8 cellular contexts compared by ENCODE assay signal in the genomic region with DNA sequence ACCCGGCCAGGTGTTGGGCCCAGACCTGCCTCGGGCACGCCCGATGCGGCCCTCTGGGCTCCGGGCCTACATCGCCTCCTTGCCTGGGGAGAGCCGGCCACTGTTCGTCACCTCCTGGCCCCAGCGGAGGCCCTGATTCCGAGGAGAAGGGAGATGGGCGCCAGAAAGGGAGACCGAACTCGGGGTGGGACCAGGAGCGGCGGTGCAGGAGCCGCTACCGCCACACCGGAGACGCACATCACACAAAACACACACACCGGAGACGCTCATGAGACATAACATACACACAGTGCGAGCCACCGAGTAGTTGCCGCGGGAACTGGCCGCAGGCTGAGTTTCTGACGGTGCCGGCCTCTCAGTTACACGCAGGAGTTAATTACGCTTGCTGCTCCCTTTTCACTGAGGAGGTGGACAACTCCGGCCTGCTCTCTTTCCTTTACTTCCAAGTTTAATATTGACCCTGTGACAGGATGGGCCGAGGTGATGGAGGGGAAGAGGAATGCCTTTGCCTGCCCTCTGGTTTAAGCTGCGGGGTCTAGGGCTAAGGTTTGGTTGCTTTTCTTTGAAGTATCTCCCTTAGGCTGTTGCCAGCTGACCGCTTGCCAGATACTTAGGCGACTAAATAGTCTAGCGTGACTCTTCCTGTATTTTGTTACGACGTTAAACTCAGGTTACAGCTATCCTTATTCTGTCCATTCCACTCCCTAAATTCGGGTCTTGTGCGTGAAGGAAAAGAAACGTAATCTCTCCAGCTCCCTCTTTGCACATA. TPM values are rescaled to one million over a fixed set of nuclear protein-coding genes. Genes with fewer than 3 reads are reported as not detected.
A peak's percentile ranks its signal among the peaks of the same experiment; 100 is the strongest.
DNase-seq lines count a peak whose midpoint lies in the region; ATAC-seq and TF ChIP-seq lines count a peak whose summit lies in the region.

No MANE protein-coding gene starts in this region.

- H3K4me3 Mint-ChIP-seq in GM23338 = peak overlapping the region; percentile 94

- peaks cover 3% of the 10 kb centered on the region for H3K27me3 Mint-ChIP-seq in GM23338 (ENCODE audit: insufficient read depth, low read depth, poor library complexity)

- H3K4me1 ChIP-seq in GM23338 (ENCODE audit: insufficient read depth) (peaks cover 12% of the 10 kb centered on the region), colonic mucosa (peaks cover 8% of the 10 kb centered on the region), left lung (peaks cover 14 to 44% of the 10 kb centered on the region in 2 donors)

- TF ChIP-seq CTCF in GM23338 (conservative IDR thresholded peaks at IDR 0.05; ENCODE audit: low read depth in 2 of 2) (no peak), SU-DHL-6 (IDR thresholded peaks at IDR 0.05; ENCODE audit: insufficient read depth, low read length, poor library complexity, severe bottlenecking) (no peak), colonic mucosa (IDR thresholded peaks at IDR 0.05) (no peak), left lung (IDR thresholded peaks at IDR 0.05) (no peak)

- H3K79me2 ChIP-seq in GM23338 (replicated peaks; ENCODE audit: insufficient read depth) (peaks cover 54% of the 10 kb centered on the region), SU-DHL-6 (ENCODE audit: insufficient read depth, low read length) (peaks cover 51% of the 10 kb centered on the region)

- H3K4me1 Mint-ChIP-seq in GM23338 = peaks cover 12% of the 10 kb centered on the region

- H3F3A ChIP-seq in GM23338 (replicated peaks; ENCODE audit: low read depth) (no peaks in the 10 kb centered on the region), SU-DHL-6 (ENCODE audit: insufficient read depth) (peaks cover 5% of the 10 kb centered on the region; the same call in 1 of the 2 replicates)

- peak overlapping the region; percentile 99 for H3K27ac Mint-ChIP-seq in GM23338

- H3K4me2 ChIP-seq in GM23338 (peak overlapping the region; percentile 84), SU-DHL-6 (ENCODE audit: low read depth, low read length, poor library complexity, severe bottlenecking) (peak overlapping the region; percentile 97)

- DNase-seq in SIG-M5 treated with dmso at 0.1 percent for 504 hours (lab: John Stamatoyannopoulos, UW; ENCODE audit: unreplicated experiment) = peak; percentile 47
- DNase-seq in SIG-M5 (lab: John Stamatoyannopoulos, UW) = no peak
- DNase-seq in GM23338 (ENCODE audit: low spot score) = peak; percentile 51
- DNase-seq in Jurkat, Clone E6-1 (ENCODE audit: low read depth, low spot score) = peak; percentile 22
- peak; percentile 53 for DNase-seq in colonic mucosa
- peak in 1 of 2 donors; percentile 62 for DNase-seq in left lung
- peak; percentile 26 for DNase-seq in stimulated activated CD8-positive, alpha-beta memory T cell treated with anti-CD3 and anti-CD28 coated beads, Interleukin-15, amount 100 ng/mL, for 24 hours (ENCODE audit: low read depth)

- H3K4me3 ChIP-seq in GM23338 (peak overlapping the region; percentile 95), SU-DHL-6 (ENCODE audit: insufficient read depth, low read length, poor library complexity, severe bottlenecking) (peak overlapping the region; percentile 80), colonic mucosa (peak overlapping the region; percentile 92), left lung (peak overlapping the region; percentile 90 to 93)
- H3K4me3 ChIP-seq in Jurkat, Clone E6-1 (ENCODE audit: low read length) = peak overlapping the region; percentile 79

- peak; percentile 68 for ATAC-seq in GM23338
- peak; percentile 66 for ATAC-seq in left lung

- H3K36me3 Mint-ChIP-seq in GM23338 (ENCODE audit: low read depth) = peaks cover 17% of the 10 kb centered on the region

- no peaks in the 10 kb centered on the region for H3K9me3 Mint-ChIP-seq in GM23338

- peak overlapping the region; percentile 57 for H2AFZ ChIP-seq in GM23338
- H2AFZ ChIP-seq in SU-DHL-6 (ENCODE audit: low read depth, low read length, severe bottlenecking) = peak overlapping the region; percentile 43

- H3K27ac ChIP-seq in GM23338 (ENCODE audit: low read depth) (peak overlapping the region; percentile 91), SU-DHL-6 (ENCODE audit: low read depth, low read length) (peak overlapping the region; percentile 66), colonic mucosa (peak overlapping the region; percentile 97), left lung (peak overlapping the region; percentile 96 to 97)

- no peaks in the 10 kb centered on the region for H3K9me3 ChIP-seq in SU-DHL-6 (ENCODE audit: insufficient read depth, low read length)
- no peaks in the 10 kb centered on the region for H3K9me3 ChIP-seq in colonic mucosa
- H3K9me3 ChIP-seq in left lung = no peaks in the 10 kb centered on the region

- H3K27me3 ChIP-seq in GM23338 (ENCODE audit: insufficient read depth) = no peaks in the 10 kb centered on the region
- H3K27me3 ChIP-seq in SU-DHL-6 (ENCODE audit: low read length) = no peaks in the 10 kb centered on the region
- H3K27me3 ChIP-seq in colonic mucosa = no peaks in the 10 kb centered on the region
- H3K27me3 ChIP-seq in left lung = no peaks in the 10 kb centered on the region

- H3K9ac ChIP-seq in SU-DHL-6 (ENCODE audit: low read length) (peak overlapping the region; percentile 84), colonic mucosa (ENCODE audit: low read depth in 2 of 2, low read length in 2 of 2) (peak overlapping the region; percentile 99)

- peaks cover 6% of the 10 kb centered on the region; the same call in 1 of the 2 replicates for H3K36me3 ChIP-seq in GM23338 (ENCODE audit: insufficient read depth)
- peaks cover 11% of the 10 kb centered on the region; the same call in 1 of the 2 replicates for H3K36me3 ChIP-seq in SU-DHL-6 (ENCODE audit: low read length)
- no peaks in the 10 kb centered on the region for H3K36me3 ChIP-seq in colonic mucosa
- H3K36me3 ChIP-seq in left lung = peaks cover 0 to 17% of the 10 kb centered on the region in 2 donors

- H4K20me1 ChIP-seq in GM23338 (replicated peaks; ENCODE audit: insufficient read depth) (peaks cover 20% of the 10 kb centered on the region), SU-DHL-6 (ENCODE audit: low read depth, low read length) (0 out of 2 replicates have a peak, but pooled peaks cover 7% of the 10 kb centered on the region)

- H3K9me2 ChIP-seq in GM23338 (ENCODE audit: insufficient read depth) (no peaks in the 10 kb centered on the region), SU-DHL-6 (replicated peaks; ENCODE audit: insufficient read depth, low read length) (no peaks in the 10 kb centered on the region)

- intact Hi-C loops in colonic mucosa (cut with DNase I) (loop anchor here (5.0 kb wide), 1 partner anchor 103 kb away; the partner anchor contains the start of gene ZBTB11), left lung (cut with DNase I) (no loop called here)

TF ChIP-seq in GM23338, 12 proteins besides CTCF, POLR2A, EP300 and RAD21 (continues in another document):
- TF ChIP-seq POLR2AphosphoS5 (IDR thresholded peaks at IDR 0.05; ENCODE audit: low read depth) (no peak), ZNF331 (CRISPR knock-in tag; IDR thresholded peaks at IDR 0.05; ENCODE audit: low read depth) (no peak)
- TF ChIP-seq, protein P1, sequence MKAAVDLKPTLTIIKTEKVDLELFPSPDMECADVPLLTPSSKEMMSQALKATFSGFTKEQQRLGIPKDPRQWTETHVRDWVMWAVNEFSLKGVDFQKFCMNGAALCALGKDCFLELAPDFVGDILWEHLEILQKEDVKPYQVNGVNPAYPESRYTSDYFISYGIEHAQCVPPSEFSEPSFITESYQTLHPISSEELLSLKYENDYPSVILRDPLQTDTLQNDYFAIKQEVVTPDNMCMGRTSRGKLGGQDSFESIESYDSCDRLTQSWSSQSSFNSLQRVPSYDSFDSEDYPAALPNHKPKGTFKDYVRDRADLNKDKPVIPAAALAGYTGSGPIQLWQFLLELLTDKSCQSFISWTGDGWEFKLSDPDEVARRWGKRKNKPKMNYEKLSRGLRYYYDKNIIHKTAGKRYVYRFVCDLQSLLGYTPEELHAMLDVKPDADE (IDR thresholded peaks at IDR 0.05) = no peak

RNA-seq across cellular contexts. Expression of gene PCNP, which starts 0.6 kb away (rescaled TPM):
- 134 and 139 TPM in 2 replicates for total RNA-seq in GM23338 (2014; rRNA removed; shearing (Covaris generic))
- polyA plus RNA-seq in GM23338 (2016; fragmentation: Nextera tagmentation; extraction: Ambion mirVana) = 151 and 185 TPM in 2 replicates
- polyA plus RNA-seq in Jurkat, Clone E6-1 (2012; ENCODE audit: insufficient read depth, insufficient read length) = 187 TPM
- total RNA-seq in colonic mucosa = 100 to 1,000 TPM; 117 to 122 TPM
- 100 to 1,000 TPM; 137 to 142 TPM for total RNA-seq in left lung

RNA-seq across cellular contexts. Expression of gene TRMT10C, which starts 12.9 kb away (rescaled TPM):
- 59.7 and 61.9 TPM in 2 replicates for total RNA-seq in GM23338 (2014; rRNA removed; shearing (Covaris generic))
- 133 and 145 TPM in 2 replicates for polyA plus RNA-seq in GM23338 (2016; fragmentation: Nextera tagmentation; extraction: Ambion mirVana)
- polyA plus RNA-seq in Jurkat, Clone E6-1 (2012; ENCODE audit: insufficient read depth, insufficient read length) = 56.3 TPM
- total RNA-seq in colonic mucosa (10 to 100 TPM; 18.0 to 21.8 TPM), left lung (10 to 100 TPM; 12.3 to 18.2 TPM)
